Comparison of ENCODE assay signal across 32 cellular contexts in the genomic region with DNA sequence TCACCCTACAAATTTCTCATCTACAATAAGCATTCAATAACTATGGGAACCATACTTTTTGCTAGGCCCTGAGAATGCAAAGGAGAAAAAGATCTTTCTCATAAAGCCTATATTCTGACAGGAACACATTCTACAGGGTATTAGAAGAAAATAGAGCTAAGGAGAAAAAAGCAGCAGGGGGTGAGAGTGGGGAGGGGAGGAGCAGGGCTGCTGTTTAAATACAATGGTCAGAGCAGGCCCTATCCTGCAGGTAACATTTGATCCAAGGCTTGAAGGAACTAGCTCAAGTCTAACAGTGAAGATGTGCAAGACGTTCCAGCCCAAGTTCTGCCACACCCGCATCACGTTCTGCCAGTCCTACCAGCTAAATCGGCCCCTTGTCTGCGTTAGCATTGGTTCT.
"Had no signal": no experiment of that assay in that cellular context is flagged by ENCODE, and none has a peak within 500 bp of the region (broad histone marks: within the 10 kb centered on the region; RNA-seq: fewer than 3 reads in every experiment).

No MANE protein-coding gene starts in this region.

- H3K36me3 ChIP-seq: adrenal gland, breast epithelium had no signal

- H3K27me3 ChIP-seq: adrenal gland, body of pancreas, breast epithelium had no signal

- H3K4me2 ChIP-seq: PC-9 had no signal

- H3K27ac Mint-ChIP-seq: activated CD4-positive, alpha-beta memory T cell treated with anti-CD3 and anti-CD28 coated beads for 36 hours; activated CD4-positive, alpha-beta T cell treated with anti-CD3 and anti-CD28 coated beads for 36 hours; activated CD4-positive, alpha-beta T cell treated with anti-CD3 and anti-CD28 coated beads, Interleukin-2, amount 10 ng/mL, durations not matched to agents 7 days and 5 days; activated naive CD4-positive, alpha-beta T cell treated with anti-CD3 and anti-CD28 coated beads for 36 hours; activated naive CD4-positive, alpha-beta T cell treated with anti-CD3 and anti-CD28 coated beads, Interleukin-2, amount 50 U/mL, for 72 hours; activated T-helper 1 cell treated with anti-CD3 and anti-CD28 coated beads, Interleukin-12 subunit alpha, Interleukin-12 subunit beta, Interleukin-2, Interleukin-4 antibody, amounts not matched to agents 30 ng/mL and 10 ng/mL and 1 ng/mL, durations not matched to agents 14 hours and 24 hours and 36 hours had no signal

- DNase-seq: activated CD4-positive, alpha-beta memory T cell treated with anti-CD3 and anti-CD28 coated beads for 36 hours; activated CD4-positive, alpha-beta T cell treated with anti-CD3 and anti-CD28 coated beads for 36 hours; activated CD4-positive, alpha-beta T cell treated with anti-CD3 and anti-CD28 coated beads, Interleukin-2, amount 10 ng/mL, durations not matched to agents 7 days and 5 days; activated CD8-positive, alpha-beta memory T cell treated with anti-CD3 and anti-CD28 coated beads, Interleukin-2, amount 50 U/mL, for 4 hours; activated gamma-delta T cell treated with Interleukin-2 at 50 U/mL for 16 hours; activated naive CD4-positive, alpha-beta T cell treated with anti-CD3 and anti-CD28 coated beads for 36 hours; activated T-cell treated with anti-CD3 and anti-CD28 coated beads for 4 hours; activated T-cell treated with anti-CD3 and anti-CD28 coated beads, Interleukin-2, amount 50 U/mL, for 4 hours; adrenal gland; body of pancreas; caudate nucleus; cerebellar nuclear complex; Kasumi-1; KG1; MM.1S; MV-4-11; NCI-H1092; NCI-H1436 treated with DMSO at 0.1 percent for 48 hours; NCI-H1694 treated with DMSO at 0.1 percent for 48 hours; NCI-H2029; NCI-H345; NCI-H524 treated with DMSO at 0.1 percent for 48 hours; NK-92 treated with Interleukin-12 subunit alpha and Interleukin-12 subunit beta, amount 100 ng/mL, for 24 hours; PC-9; SIG-M5; T1000 had no signal

- H3K4me3 ChIP-seq: adrenal gland, body of pancreas, breast epithelium, PC-9 had no signal

- H2AFZ ChIP-seq: PC-9 had no signal

- H3K4me1 ChIP-seq: adrenal gland, body of pancreas, breast epithelium had no signal

- H3K27ac ChIP-seq: adrenal gland, body of pancreas, breast epithelium, PC-9, RWPE1 had no signal

- H3K4me1 Mint-ChIP-seq: activated CD4-positive, alpha-beta T cell treated with anti-CD3 and anti-CD28 coated beads for 36 hours; activated CD4-positive, alpha-beta T cell treated with anti-CD3 and anti-CD28 coated beads, Interleukin-2, amount 10 ng/mL, durations not matched to agents 7 days and 5 days had no signal

- ATAC-seq: activated CD4-positive, alpha-beta T cell treated with anti-CD3 and anti-CD28 coated beads for 36 hours; activated CD4-positive, CD25-positive, alpha-beta regulatory T cell treated with anti-CD3 and anti-CD28 coated beads, Interleukin-2, amount 50 U/mL, for 24 hours; activated naive CD4-positive, alpha-beta T cell treated with anti-CD3 and anti-CD28 coated beads, Interleukin-2, amount 50 U/mL, for 72 hours; activated T-cell treated with anti-CD3 and anti-CD28 coated beads, Interleukin-2, amount 50 U/mL, for 4 hours; body of pancreas; Right ventricle myocardium inferior had no signal

- H3K27me3 Mint-ChIP-seq: activated CD4-positive, alpha-beta memory T cell treated with anti-CD3 and anti-CD28 coated beads for 36 hours; activated CD4-positive, alpha-beta T cell treated with anti-CD3 and anti-CD28 coated beads for 36 hours; activated CD4-positive, alpha-beta T cell treated with anti-CD3 and anti-CD28 coated beads, Interleukin-2, amount 10 ng/mL, durations not matched to agents 7 days and 5 days had no signal

- H3K36me3 Mint-ChIP-seq: activated CD4-positive, alpha-beta memory T cell treated with anti-CD3 and anti-CD28 coated beads for 36 hours had no signal

- H3K9me3 ChIP-seq: adrenal gland, body of pancreas, breast epithelium had no signal

- H3K4me3 Mint-ChIP-seq: activated CD4-positive, alpha-beta memory T cell treated with anti-CD3 and anti-CD28 coated beads for 36 hours; activated CD4-positive, alpha-beta T cell treated with anti-CD3 and anti-CD28 coated beads for 36 hours; activated CD4-positive, alpha-beta T cell treated with anti-CD3 and anti-CD28 coated beads, Interleukin-2, amount 10 ng/mL, durations not matched to agents 7 days and 5 days; activated naive CD4-positive, alpha-beta T cell treated with anti-CD3 and anti-CD28 coated beads for 36 hours; activated T-cell treated with anti-CD3 and anti-CD28 coated beads, Interleukin-2, amount 50 U/mL, for 4 hours; activated T-helper 1 cell treated with anti-CD3 and anti-CD28 coated beads, Interleukin-12 subunit alpha, Interleukin-12 subunit beta, Interleukin-2, Interleukin-4 antibody, amounts not matched to agents 30 ng/mL and 10 ng/mL and 1 ng/mL, durations not matched to agents 14 hours and 24 hours and 36 hours had no signal
